ENCODE assay signal across 2 cellular contexts in the genomic region with DNA sequence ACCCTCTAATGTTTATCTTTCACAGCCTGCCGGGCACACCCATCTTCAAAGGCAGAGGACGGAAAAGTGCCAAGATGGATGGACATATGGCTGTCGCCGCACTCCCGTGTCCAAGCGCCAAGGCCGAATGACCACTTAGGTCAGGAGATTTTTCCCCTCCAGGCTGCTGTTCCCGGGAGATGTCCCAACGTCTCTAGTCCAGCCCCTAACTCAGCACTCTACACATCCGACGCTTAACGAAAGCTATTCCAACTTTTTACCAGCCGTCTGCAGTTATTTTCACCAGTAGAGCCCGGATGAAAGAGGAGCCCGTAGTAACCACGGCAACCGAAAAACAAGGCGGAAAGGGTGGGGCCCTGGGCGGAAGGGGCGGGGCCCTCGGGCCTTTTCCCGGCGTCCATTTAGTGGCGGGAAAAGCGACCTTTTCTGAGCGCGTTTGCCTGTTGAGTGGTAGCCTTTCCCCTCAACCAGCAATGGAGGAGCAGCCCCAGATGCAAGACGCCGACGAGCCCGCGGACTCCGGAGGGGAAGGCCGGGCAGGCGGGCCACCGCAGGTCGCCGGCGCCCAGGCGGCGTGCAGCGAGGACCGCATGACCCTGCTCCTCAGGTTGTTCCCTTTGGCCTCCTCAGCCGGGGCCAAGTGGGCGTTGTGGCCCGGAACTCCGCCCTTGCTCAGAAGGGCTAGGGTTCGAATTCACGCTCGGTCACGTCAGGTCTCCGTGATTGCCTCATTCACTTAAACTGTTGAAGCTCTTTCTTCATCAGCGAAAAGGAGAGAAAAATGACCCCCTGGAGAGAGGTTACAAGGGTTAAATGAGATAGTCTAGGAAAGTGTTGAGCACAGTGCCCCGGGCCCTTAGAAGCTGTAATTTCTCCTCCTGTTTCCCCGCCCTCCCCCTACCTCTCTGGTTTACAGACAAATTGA.
TF ChIP-seq lines count a peak whose summit lies in the region.

A gene with protein sequence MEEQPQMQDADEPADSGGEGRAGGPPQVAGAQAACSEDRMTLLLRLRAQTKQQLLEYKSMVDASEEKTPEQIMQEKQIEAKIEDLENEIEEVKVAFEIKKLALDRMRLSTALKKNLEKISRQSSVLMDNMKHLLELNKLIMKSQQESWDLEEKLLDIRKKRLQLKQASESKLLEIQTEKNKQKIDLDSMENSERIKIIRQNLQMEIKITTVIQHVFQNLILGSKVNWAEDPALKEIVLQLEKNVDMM (plus strand): TSS at position 422 of the 925 bp plus-strand sequence. CDS start 52 bp downstream, at position 474.

TF ChIP-seq in IMR-90, 13 proteins besides CTCF, POLR2A, EP300 and RAD21:
- TF ChIP-seq CEBPB (IDR thresholded peaks at IDR 0.05; ENCODE audit: low read depth, low read length) (peak; percentile 43; the same call in 1 of the 2 replicates), CHD1 (IDR thresholded peaks at IDR 0.05; ENCODE audit: low read depth, low read length) (peak; percentile 51; the same call in 1 of the 2 replicates), BHLHE40 (IDR thresholded peaks at IDR 0.05; ENCODE audit: low read depth, low read length) (no peak), RCOR1 (IDR thresholded peaks at IDR 0.05; ENCODE audit: insufficient replicate concordance, low read length) (no peak), NFE2L2 (IDR thresholded peaks at IDR 0.05; ENCODE audit: low read depth, low read length) (no peak), MAZ (IDR thresholded peaks at IDR 0.05; ENCODE audit: borderline replicate concordance, low read depth, low read length) (peak; percentile 44; the same call in 1 of the 2 replicates)

TF ChIP-seq in endothelial cell of umbilical vein, 7 proteins besides CTCF, POLR2A, EP300 and RAD21:
- TF ChIP-seq, protein P1, sequence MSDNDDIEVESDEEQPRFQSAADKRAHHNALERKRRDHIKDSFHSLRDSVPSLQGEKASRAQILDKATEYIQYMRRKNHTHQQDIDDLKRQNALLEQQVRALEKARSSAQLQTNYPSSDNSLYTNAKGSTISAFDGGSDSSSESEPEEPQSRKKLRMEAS (IDR thresholded peaks at IDR 0.05; ENCODE audit: insufficient read depth, insufficient read length) = peak; percentile 15
- TF ChIP-seq EZH2 (IDR thresholded peaks at IDR 0.05; ENCODE audit: borderline replicate concordance, low read depth, low read length, severe bottlenecking) = no peak
TF ChIP-seq in endothelial cell of umbilical vein: peak in this region for 1.
